8 cellular contexts compared by ENCODE assay signal in the genomic region with DNA sequence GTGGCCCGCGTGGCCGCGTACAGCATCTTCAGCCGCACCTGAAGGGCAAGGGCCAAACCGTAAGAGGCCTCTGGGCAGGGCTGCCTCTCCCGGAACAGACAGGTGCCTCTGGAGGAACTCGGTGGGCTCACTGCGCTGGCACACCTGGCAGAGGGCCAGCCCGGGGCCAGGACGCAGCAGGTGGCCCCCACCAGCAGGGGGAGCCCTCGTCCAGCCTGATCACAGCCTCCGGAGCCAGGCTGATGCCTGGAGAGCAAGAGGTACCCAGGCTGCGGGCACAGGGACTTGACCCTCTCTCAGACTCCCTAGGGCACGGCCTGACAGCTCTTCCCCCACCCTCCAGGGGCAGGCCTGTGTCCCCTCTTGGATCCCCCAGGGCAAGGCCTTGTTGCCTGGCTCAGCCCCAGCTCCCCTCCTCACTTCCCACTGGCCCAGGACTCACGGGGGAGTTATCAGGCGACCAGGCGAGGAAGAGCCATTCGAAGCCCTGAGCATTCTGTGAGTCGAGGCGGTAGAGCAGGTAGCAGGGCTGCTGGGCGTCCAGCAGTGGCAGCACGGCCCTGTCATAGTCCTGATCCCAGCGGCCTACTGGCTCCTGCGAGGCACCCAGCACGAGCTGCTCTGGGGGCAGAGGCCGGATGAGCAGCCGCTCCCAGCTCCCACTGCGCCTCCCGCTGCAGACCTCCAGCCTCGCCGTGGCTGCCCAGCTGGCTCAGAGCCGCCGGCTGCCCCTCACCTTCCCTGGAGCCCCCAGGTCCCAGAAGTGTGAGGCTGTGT. TPM values are rescaled to one million over a fixed set of nuclear protein-coding genes. Genes with fewer than 3 reads are reported as not detected.
DNase-seq lines count a peak whose midpoint lies in the region; ATAC-seq, FAIRE-seq and TF ChIP-seq lines count a peak whose summit lies in the region.

No MANE protein-coding gene starts in this region.

- H4K20me1 ChIP-seq in H1 (replicated peaks in 1 of 2; ENCODE audit: control insufficient read depth in 1 of 2, insufficient read depth in 2 of 2, low read length in 2 of 2), result peaks cover 10 to 13% of the 10 kb centered on the region in 2 experiments

- no peak overlapping the region for H2AK5ac ChIP-seq in H1 (ENCODE audit: low read depth, low read length)

- peaks cover 9% of the 10 kb centered on the region for H3K79me1 ChIP-seq in H1 (ENCODE audit: low read depth, low read length)

- CTCF ChIA-PET in A549 (lab: Yijun Ruan, JAX), result interaction anchor here (0.5 to 11.4 kb wide), 35 partner anchors 9 to 255 kb away, joined by 3 to 198 read pairs (median 4); a partner anchor contains a TSS
- CTCF ChIA-PET in H1 (lab: Charles Lee; ENCODE audit: partially characterized antibody), result interaction anchor here (0.6 to 14.4 kb wide), 55 partner anchors 14 to 984 kb away, joined by 3 to 336 read pairs (median 4); a partner anchor contains a TSS

- no peak overlapping the region for H3K14ac ChIP-seq in H1 (ENCODE audit: insufficient read length)

- H3K27ac ChIP-seq in A549 (no peak overlapping the region), H1 (ENCODE audit: low read depth, low read length) (no peak overlapping the region)

- no peak overlapping the region for H3K4ac ChIP-seq in H1 (replicated peaks; ENCODE audit: insufficient read length, low read depth, low read length)

- H3K9me3 ChIP-seq in A549 (no peaks in the 10 kb centered on the region), H1 (ENCODE audit: insufficient read depth in 2 of 2, low read depth in 1 of 2, low read length in 1 of 2) (no peaks in the 10 kb centered on the region)

- no peak overlapping the region for H4K5ac ChIP-seq in H1 (ENCODE audit: insufficient read length, low read depth, low read length)

- DNase-seq in A549 (ENCODE audit: low read depth in 1 of 2, low spot score in 1 of 2) (peak; percentile 40 to 62), NCI-H69 (lab: John Stamatoyannopoulos, UW) (peak; percentile 52), H1 (ENCODE audit: low read depth in 1 of 2, low spot score in 2 of 2) (peak in 1 of 2 experiments; percentile 97), nephron progenitor cell (peak; percentile 76)
- DNase-seq in activated CD8-positive, alpha-beta memory T cell treated with anti-CD3 and anti-CD28 coated beads for 1 hour (ENCODE audit: extremely low read depth in 1 of 2, low read depth in 1 of 2), result peak; percentile 75 to 88

- H2BK15ac ChIP-seq in H1 (ENCODE audit: low read length), result 0 out of 2 replicates have a peak overlapping the region, but pooled peaks have one; percentile 29

- TF ChIP-seq CTCF in A549 (IDR thresholded peaks at IDR 0.05), result peak; percentile 70
- TF ChIP-seq CTCF in H1 (IDR thresholded peaks at IDR 0.05; ENCODE audit: control extremely low read depth in 1 of 3, insufficient read depth in 1 of 3, low read depth in 1 of 3, low read length in 3 of 3), result peak in 2 of 3 experiments; percentile 84 to 98; a peak in 3 of 4 replicates
- TF ChIP-seq CTCF in nephron progenitor cell (IDR thresholded peaks at IDR 0.05), result peak; percentile 69

- TF ChIP-seq RAD21 in A549 (conservative IDR thresholded peaks at IDR 0.05 in 1 of 2, IDR thresholded peaks at IDR 0.05 in 1 of 2) (peak; percentile 59 to 63; a peak in 4 of 5 replicates), H1 (IDR thresholded peaks at IDR 0.05 in 1 of 2, conservative IDR thresholded peaks at IDR 0.05 in 1 of 2; ENCODE audit: low read depth in 2 of 2, low read length in 2 of 2) (peak; percentile 79 to 81)

- no peaks in the 10 kb centered on the region for H3K9me3 Mint-ChIP-seq in nephron progenitor cell
- no peaks in the 10 kb centered on the region for H3K9me3 Mint-ChIP-seq in stimulated activated naive CD8-positive, alpha-beta T cell treated with anti-CD3 and anti-CD28 coated beads, Interleukin-15, Interleukin-2, amounts not matched to agents 100 ng/mL and 50 ng/mL, for 24 hours

- H4K8ac ChIP-seq in H1 (ENCODE audit: extremely low read depth, insufficient read depth, low read length), result no peak overlapping the region

- H3K4me3 Mint-ChIP-seq in nephron progenitor cell, result no peak overlapping the region
- H3K4me3 Mint-ChIP-seq in stimulated activated naive CD8-positive, alpha-beta T cell treated with anti-CD3 and anti-CD28 coated beads, Interleukin-15, Interleukin-2, amounts not matched to agents 100 ng/mL and 50 ng/mL, for 24 hours, result no peak overlapping the region

- peaks cover 5 to 17% (median 11%) of the 10 kb centered on the region in 4 experiments; a peak in 5 of 8 replicates for H3K36me3 ChIP-seq in H1 (ENCODE audit: control insufficient read depth in 2 of 4, insufficient read depth in 4 of 4, low read length in 3 of 4)

- POLR2A ChIA-PET in A549 (lab: Yijun Ruan, JAX) (no interaction called here), H1 (lab: Charles Lee; ENCODE audit: partially characterized antibody) (interaction anchor here (0.7 to 3.7 kb wide), 10 partner anchors 9 to 236 kb away, joined by 3 to 13 read pairs (median 5); a partner anchor contains a TSS)

- H3K18ac ChIP-seq in H1 (ENCODE audit: extremely low read depth, low read length), result no peak overlapping the region

- H3K23me2 ChIP-seq in H1 (ENCODE audit: low read depth, low read length), result no peaks in the 10 kb centered on the region

- H4K91ac ChIP-seq in H1 (replicated peaks; ENCODE audit: insufficient read length, low read length), result no peak overlapping the region

- H3K56ac ChIP-seq in H1 (replicated peaks; ENCODE audit: insufficient read length, low read depth, low read length), result no peak overlapping the region

- H3K36me3 Mint-ChIP-seq in nephron progenitor cell (ENCODE audit: low read depth), result peaks cover 4% of the 10 kb centered on the region
- peaks cover 13% of the 10 kb centered on the region for H3K36me3 Mint-ChIP-seq in stimulated activated naive CD8-positive, alpha-beta T cell treated with anti-CD3 and anti-CD28 coated beads, Interleukin-15, Interleukin-2, amounts not matched to agents 100 ng/mL and 50 ng/mL, for 24 hours (ENCODE audit: low read depth)

- H2BK120ac ChIP-seq in H1 (replicated peaks; ENCODE audit: low read depth, low read length), result no peak overlapping the region

- no peak overlapping the region for H2BK20ac ChIP-seq in H1 (ENCODE audit: low read length)

- no peak overlapping the region for H3K9ac ChIP-seq in H1 (replicated peaks in 1 of 4; ENCODE audit: extremely low read depth in 1 of 4, low read depth in 3 of 4, low read length in 3 of 4)

- no peak overlapping the region for H2AFZ ChIP-seq in H1 (ENCODE audit: low read length)

- no peak overlapping the region for H3K23ac ChIP-seq in H1 (ENCODE audit: insufficient read length)

- FAIRE-seq in A549 (lab: Jason Lieb, UNC), result no peak
- FAIRE-seq in H1 (lab: Jason Lieb, UNC), result no peak

- ATAC-seq in A549 (peak; percentile 61 to 85; a peak in 5 of 6 replicates), GM18909 (IDR thresholded peaks at IDR 0.05; ENCODE audit: poor library complexity, unreplicated experiment) (peak; percentile 61), GM21360 (IDR thresholded peaks at IDR 0.05; ENCODE audit: unreplicated experiment) (no peak)

- H3K27me3 ChIP-seq in H1 (replicated peaks in 1 of 4; ENCODE audit: control insufficient read depth in 3 of 4, extremely low read depth in 1 of 4, insufficient read depth in 3 of 4, low read length in 3 of 4), result no peaks in the 10 kb centered on the region

- H3K27me3 Mint-ChIP-seq in nephron progenitor cell (ENCODE audit: low read depth, poor library complexity), result no peaks in the 10 kb centered on the region
- H3K27me3 Mint-ChIP-seq in stimulated activated naive CD8-positive, alpha-beta T cell treated with anti-CD3 and anti-CD28 coated beads, Interleukin-15, Interleukin-2, amounts not matched to agents 100 ng/mL and 50 ng/mL, for 24 hours, result no peaks in the 10 kb centered on the region

- TF ChIP-seq EP300 in A549 (IDR thresholded peaks at IDR 0.05) (no peak), H1 (IDR thresholded peaks at IDR 0.05; ENCODE audit: borderline replicate concordance in 1 of 2, low read depth in 2 of 2, low read length in 2 of 2) (no peak)

- H2BK12ac ChIP-seq in H1 (ENCODE audit: low read depth, low read length), result no peak overlapping the region

- H3K4me1 ChIP-seq in A549 (peaks cover 6% of the 10 kb centered on the region), H1 (replicated peaks in 1 of 4; ENCODE audit: control insufficient read depth in 3 of 4, insufficient read depth in 4 of 4, low read length in 3 of 4) (peaks cover 0 to 11% (median 5%) of the 10 kb centered on the region in 4 experiments; a peak in 5 of 7 replicates)

- no peak overlapping the region for H3K27ac Mint-ChIP-seq in nephron progenitor cell
- peak overlapping the region; percentile 66 for H3K27ac Mint-ChIP-seq in stimulated activated naive CD8-positive, alpha-beta T cell treated with anti-CD3 and anti-CD28 coated beads, Interleukin-15, Interleukin-2, amounts not matched to agents 100 ng/mL and 50 ng/mL, for 24 hours

- H3K4me2 ChIP-seq in A549 (no peak overlapping the region), H1 (ENCODE audit: insufficient read depth in 1 of 2, low read depth in 2 of 2, low read length in 2 of 2) (no peak overlapping the region)

- H3K4me3 ChIP-seq in A549, result no peak overlapping the region
- H3K4me3 ChIP-seq in H1 (ENCODE audit: extremely low read depth in 1 of 4, insufficient read depth in 2 of 4, low read depth in 3 of 4, low read length in 4 of 4), result no peak overlapping the region

- H2BK5ac ChIP-seq in H1 (ENCODE audit: low read depth, low read length), result no peak overlapping the region

- WGBS in A549 (ENCODE audit: missing lambda C conversion rate), result 77% methylated on average over 7 of the region's 34 CpGs
- WGBS in H1 (ENCODE audit: extremely low coverage in 1 of 2, insufficient coverage in 1 of 2, insufficient read length in 1 of 2, insufficient replicate concordance in 2 of 2, low coverage in 1 of 2, low lambda C conversion rate in 2 of 2, missing lambda C conversion rate in 1 of 2), 2 experiments, result 83% methylated on average over 33 of the region's 34 CpGs; no CpG with 5 or more reads in 1 of the 2 experiments

- peaks cover 0 to 7% of the 10 kb centered on the region in 2 experiments; a peak in 1 of 4 replicates for H3K79me2 ChIP-seq in H1 (ENCODE audit: control insufficient read depth in 1 of 2, insufficient read depth in 2 of 2, low read length in 2 of 2)

- TF ChIP-seq POLR2A in A549 (IDR thresholded peaks at IDR 0.05; ENCODE audit: low read length), result no peak
- TF ChIP-seq POLR2A in H1 (IDR thresholded peaks at IDR 0.05; ENCODE audit: control extremely low read depth in 1 of 2, low read depth in 2 of 2, low read length in 2 of 2), result no peak

- peaks cover 15% of the 10 kb centered on the region for H3K4me1 Mint-ChIP-seq in nephron progenitor cell
- peaks cover 48% of the 10 kb centered on the region for H3K4me1 Mint-ChIP-seq in stimulated activated naive CD8-positive, alpha-beta T cell treated with anti-CD3 and anti-CD28 coated beads, Interleukin-15, Interleukin-2, amounts not matched to agents 100 ng/mL and 50 ng/mL, for 24 hours (ENCODE audit: low read depth)

RNA-seq across cellular contexts. Expression of a gene that starts 6.2 kb away (rescaled TPM):
- 0.04 and 0.12 TPM in 2 replicates for polyA plus RNA-seq in A549 (2011; rRNA removed)
- not detected in 2 replicates for polyA plus RNA-seq in A549 (2012; cell fraction: cytosol; rRNA removed)
- polyA plus RNA-seq in A549 (2012; cell fraction: nucleus; rRNA removed), result 0.18 and 0.48 TPM in 2 replicates
- not detected in 3 replicates for polyA plus RNA-seq in A549 (2017; fragmentation: RNase III; extraction: RNeasy Plus Mini Kit Qiagen cat#74134 plus additional on column Dnase treatment)
- 0.10 TPM in 1 of 2 replicates, not detected in the other for polyA minus RNA-seq in A549 (2011; rRNA and poly(A)+ RNA removed)
- total RNA-seq in H1 (2021; fragmentation: NEBNext Ultra II Directional; extraction: Animal tissue kit (Norgen Biotek cat#: 25700)), result not detected in 2 replicates
- polyA plus RNA-seq in H1 (2011; rRNA removed), result 0.05 and 0.06 TPM in 2 replicates
- not detected for polyA plus RNA-seq in H1 (2011; cell fraction: cytosol; rRNA removed)
- polyA plus RNA-seq in H1 (2011; cell fraction: nucleus; rRNA removed), result not detected
- 0.08 to 0.11 TPM in 2 of 4 replicates, not detected in the others for polyA plus RNA-seq in H1 (2012, experiment 1 of 2)
- polyA plus RNA-seq in H1 (2012, experiment 2 of 2), result not detected
- not detected for polyA plus RNA-seq in H1 (2013, experiment 1 of 2)
- polyA plus RNA-seq in H1 (2013, experiment 2 of 2), result not detected
- 0.06 TPM in 1 of 2 replicates, not detected in the other for polyA minus RNA-seq in H1 (2011; rRNA and poly(A)+ RNA removed)
- not detected for polyA minus RNA-seq in H1 (2011; cell fraction: cytosol; rRNA and poly(A)+ RNA removed)
- not detected for polyA minus RNA-seq in H1 (2011; cell fraction: nucleus; rRNA and poly(A)+ RNA removed)

RNA-seq across cellular contexts. Expression of a gene that starts 7.3 kb away (rescaled TPM):
- polyA plus RNA-seq in A549 (2011; rRNA removed) (36.8 and 46.3 TPM in 2 replicates), A549 (2017; fragmentation: RNase III; extraction: RNeasy Plus Mini Kit Qiagen cat#74134 plus additional on column Dnase treatment) (50.5 to 55.4 TPM (median 53.6 TPM) in 3 replicates), H1 (2011; rRNA removed) (90.4 and 135 TPM in 2 replicates)
- polyA plus RNA-seq in A549 (2012; cell fraction: cytosol; rRNA removed), result 102 and 123 TPM in 2 replicates
- 130 and 152 TPM in 2 replicates for polyA plus RNA-seq in A549 (2012; cell fraction: nucleus; rRNA removed)
- polyA minus RNA-seq in A549 (2011; rRNA and poly(A)+ RNA removed), result 32.6 and 42.2 TPM in 2 replicates
- 62.6 and 65.2 TPM in 2 replicates for total RNA-seq in H1 (2021; fragmentation: NEBNext Ultra II Directional; extraction: Animal tissue kit (Norgen Biotek cat#: 25700))
- 119 TPM for polyA plus RNA-seq in H1 (2011; cell fraction: cytosol; rRNA removed)
- polyA plus RNA-seq in H1 (2011; cell fraction: nucleus; rRNA removed), result 109 TPM
- polyA plus RNA-seq in H1 (2012, experiment 1 of 2), result 54.0 to 76.2 TPM (median 70.9 TPM) in 4 replicates
- 80.6 TPM for polyA plus RNA-seq in H1 (2012, experiment 2 of 2)
- polyA plus RNA-seq in H1 (2013, experiment 1 of 2), result 44.5 TPM
- 43.3 TPM for polyA plus RNA-seq in H1 (2013, experiment 2 of 2)
- 48.4 and 59.6 TPM in 2 replicates for polyA minus RNA-seq in H1 (2011; rRNA and poly(A)+ RNA removed)
- 55.5 TPM for polyA minus RNA-seq in H1 (2011; cell fraction: cytosol; rRNA and poly(A)+ RNA removed)
- 25.6 TPM for polyA minus RNA-seq in H1 (2011; cell fraction: nucleus; rRNA and poly(A)+ RNA removed)

RNA-seq across cellular contexts. Expression of a gene that starts 13.9 kb away (rescaled TPM):
- polyA plus RNA-seq in A549 (2011; rRNA removed) (6.3 and 8.8 TPM in 2 replicates), A549 (2017; fragmentation: RNase III; extraction: RNeasy Plus Mini Kit Qiagen cat#74134 plus additional on column Dnase treatment) (5.8 to 8.0 TPM (median 5.9 TPM) in 3 replicates), H1 (2011; rRNA removed) (5.1 and 6.3 TPM in 2 replicates)
- 6.3 and 6.6 TPM in 2 replicates for polyA plus RNA-seq in A549 (2012; cell fraction: cytosol; rRNA removed)
- polyA plus RNA-seq in A549 (2012; cell fraction: nucleus; rRNA removed), result 12.4 and 13.8 TPM in 2 replicates
- 6.3 and 7.6 TPM in 2 replicates for polyA minus RNA-seq in A549 (2011; rRNA and poly(A)+ RNA removed)
- total RNA-seq in H1 (2021; fragmentation: NEBNext Ultra II Directional; extraction: Animal tissue kit (Norgen Biotek cat#: 25700)), result 5.2 and 5.4 TPM in 2 replicates
- polyA plus RNA-seq in H1 (2011; cell fraction: cytosol; rRNA removed), result 6.3 TPM
- 15.4 TPM for polyA plus RNA-seq in H1 (2011; cell fraction: nucleus; rRNA removed)
- 4.8 to 6.4 TPM (median 5.3 TPM) in 4 replicates for polyA plus RNA-seq in H1 (2012, experiment 1 of 2)
- polyA plus RNA-seq in H1 (2012, experiment 2 of 2), result 5.8 TPM
- polyA plus RNA-seq in H1 (2013, experiment 1 of 2), result 2.7 TPM
- polyA plus RNA-seq in H1 (2013, experiment 2 of 2), result 3.0 TPM
- 7.5 and 11.2 TPM in 2 replicates for polyA minus RNA-seq in H1 (2011; rRNA and poly(A)+ RNA removed)
- 5.2 TPM for polyA minus RNA-seq in H1 (2011; cell fraction: cytosol; rRNA and poly(A)+ RNA removed)
- 2.0 TPM for polyA minus RNA-seq in H1 (2011; cell fraction: nucleus; rRNA and poly(A)+ RNA removed)

RNA-seq across cellular contexts. Expression of a gene that starts 33.7 kb away (rescaled TPM):
- 59.7 and 63.7 TPM in 2 replicates for polyA plus RNA-seq in A549 (2011; rRNA removed)
- polyA plus RNA-seq in A549 (2012; cell fraction: cytosol; rRNA removed), result 69.1 and 77.6 TPM in 2 replicates
- polyA plus RNA-seq in A549 (2012; cell fraction: nucleus; rRNA removed), result 108 and 109 TPM in 2 replicates
- 50.5 to 56.8 TPM (median 53.9 TPM) in 3 replicates for polyA plus RNA-seq in A549 (2017; fragmentation: RNase III; extraction: RNeasy Plus Mini Kit Qiagen cat#74134 plus additional on column Dnase treatment)
- 48.5 and 50.9 TPM in 2 replicates for polyA minus RNA-seq in A549 (2011; rRNA and poly(A)+ RNA removed)
- total RNA-seq in H1 (2021; fragmentation: NEBNext Ultra II Directional; extraction: Animal tissue kit (Norgen Biotek cat#: 25700)), result 45.2 and 45.9 TPM in 2 replicates
- polyA plus RNA-seq in H1 (2011; rRNA removed), result 84.4 and 87.7 TPM in 2 replicates
- 64.0 TPM for polyA plus RNA-seq in H1 (2011; cell fraction: cytosol; rRNA removed)
- polyA plus RNA-seq in H1 (2011; cell fraction: nucleus; rRNA removed), result 66.4 TPM
- polyA plus RNA-seq in H1 (2012, experiment 1 of 2), result 57.7 to 63.5 TPM (median 60.7 TPM) in 4 replicates
- 49.0 TPM for polyA plus RNA-seq in H1 (2012, experiment 2 of 2)
- polyA plus RNA-seq in H1 (2013, experiment 1 of 2), result 34.1 TPM
- 31.3 TPM for polyA plus RNA-seq in H1 (2013, experiment 2 of 2)
- 57.3 and 64.7 TPM in 2 replicates for polyA minus RNA-seq in H1 (2011; rRNA and poly(A)+ RNA removed)
- polyA minus RNA-seq in H1 (2011; cell fraction: cytosol; rRNA and poly(A)+ RNA removed), result 30.9 TPM
- 24.2 TPM for polyA minus RNA-seq in H1 (2011; cell fraction: nucleus; rRNA and poly(A)+ RNA removed)

RNA-seq across cellular contexts. Expression of a gene that starts 46.8 kb away (rescaled TPM):
- polyA plus RNA-seq in A549 (2011; rRNA removed), result 52.7 and 58.5 TPM in 2 replicates
- 22.9 and 30.7 TPM in 2 replicates for polyA plus RNA-seq in A549 (2012; cell fraction: cytosol; rRNA removed)
- 9.2 and 12.6 TPM in 2 replicates for polyA plus RNA-seq in A549 (2012; cell fraction: nucleus; rRNA removed)
- polyA plus RNA-seq in A549 (2017; fragmentation: RNase III; extraction: RNeasy Plus Mini Kit Qiagen cat#74134 plus additional on column Dnase treatment), result 50.6 to 53.8 TPM (median 52.4 TPM) in 3 replicates
- 42.8 and 42.9 TPM in 2 replicates for polyA minus RNA-seq in A549 (2011; rRNA and poly(A)+ RNA removed)
- 77.2 and 82.7 TPM in 2 replicates for total RNA-seq in H1 (2021; fragmentation: NEBNext Ultra II Directional; extraction: Animal tissue kit (Norgen Biotek cat#: 25700))
- 25.8 and 33.5 TPM in 2 replicates for polyA plus RNA-seq in H1 (2011; rRNA removed)
- 39.1 TPM for polyA plus RNA-seq in H1 (2011; cell fraction: cytosol; rRNA removed)
- 15.2 TPM for polyA plus RNA-seq in H1 (2011; cell fraction: nucleus; rRNA removed)
- polyA plus RNA-seq in H1 (2012, experiment 1 of 2), result 51.4 to 74.4 TPM (median 59.0 TPM) in 4 replicates
- polyA plus RNA-seq in H1 (2012, experiment 2 of 2), result 15.1 TPM
- polyA plus RNA-seq in H1 (2013, experiment 1 of 2), result 26.5 TPM
- 26.3 TPM for polyA plus RNA-seq in H1 (2013, experiment 2 of 2)
- polyA minus RNA-seq in H1 (2011; rRNA and poly(A)+ RNA removed), result 75.6 and 86.5 TPM in 2 replicates
- polyA minus RNA-seq in H1 (2011; cell fraction: cytosol; rRNA and poly(A)+ RNA removed), result 38.2 TPM
- 25.1 TPM for polyA minus RNA-seq in H1 (2011; cell fraction: nucleus; rRNA and poly(A)+ RNA removed)
